8 cellular contexts compared by ENCODE assay signal in genomic region chr7:191105-192034, GRCh38. TPM values are rescaled to one million over a fixed set of nuclear protein-coding genes. Genes with fewer than 3 reads are reported as not detected.
DNase-seq lines count a peak whose midpoint lies in the region; TF ChIP-seq lines count a peak whose summit lies in the region.

No MANE protein-coding gene starts in this region.

- no peaks in the 10 kb centered on the region for H3K27me3 ChIP-seq in liver (ENCODE audit: control insufficient read depth in 4 of 4, insufficient read depth in 4 of 4, low read length in 3 of 4)

- no peak for TF ChIP-seq RAD21 in liver (IDR thresholded peaks at IDR 0.05)

- peaks cover 3 to 31% (median 21%) of the 10 kb centered on the region in 4 donors for H3K4me1 ChIP-seq in liver (ENCODE audit: control insufficient read depth in 4 of 4, insufficient read depth in 4 of 4, low read length in 3 of 4)

- H3K4me3 ChIP-seq in coronary artery (peak overlapping the region; percentile 93), liver (ENCODE audit: low read depth in 1 of 3, low read length in 3 of 3) (peak overlapping the region; percentile 15 to 89 (median 59))

- TF ChIP-seq CTCF in coronary artery (IDR thresholded peaks at IDR 0.05) (no peak), liver (IDR thresholded peaks at IDR 0.05; ENCODE audit: low read depth, low read length, missing input control) (no peak)

- H3K36me3 ChIP-seq in liver (ENCODE audit: control insufficient read depth in 4 of 4, insufficient read depth in 3 of 4, low read depth in 1 of 4, low read length in 3 of 4) = peaks cover 1 to 9% (median 4%) of the 10 kb centered on the region in 4 donors

- DNase-seq in NCI-H748 (lab: John Stamatoyannopoulos, UW; ENCODE audit: unreplicated experiment) (peak; percentile 56), NCI-H748 treated with DMSO at 0.1 percent for 48 hours (lab: John Stamatoyannopoulos, UW) (no peak), NCI-H69 (lab: John Stamatoyannopoulos, UW) (peak; percentile 37), coronary artery (ENCODE audit: low spot score) (no peak)
- no peak for DNase-seq in activated CD4-positive, CD25-positive, alpha-beta regulatory T cell (lab: John Stamatoyannopoulos, UW)
- no peak for DNase-seq in activated CD4-positive, alpha-beta T cell treated with anti-CD3 and anti-CD28 coated beads for 1 hour

- WGBS in liver = 28% methylated on average over 40 of the region's 40 CpGs

- H3K9ac ChIP-seq in liver (ENCODE audit: low read depth in 1 of 2, low read length in 2 of 2) = no peak overlapping the region

- H3K27ac ChIP-seq in coronary artery (peak overlapping the region; percentile 85 to 94), liver (ENCODE audit: low read depth in 1 of 2, low read length in 2 of 2) (no peak overlapping the region), temporal lobe (ENCODE audit: low read depth, low read length) (peak overlapping the region; percentile 55)

- no peaks in the 10 kb centered on the region for H3K9me3 ChIP-seq in liver (ENCODE audit: control insufficient read depth in 4 of 4, low read length in 3 of 4)

TF ChIP-seq in liver, 16 proteins besides CTCF, POLR2A, EP300 and RAD21:
- TF ChIP-seq JUND (IDR thresholded peaks at IDR 0.05) (no peak), NR2F2 (IDR thresholded peaks at IDR 0.05) (no peak), MAX (IDR thresholded peaks at IDR 0.05) (no peak), ATF3 (IDR thresholded peaks at IDR 0.05) (no peak), REST (IDR thresholded peaks at IDR 0.05) (no peak), SP1 (IDR thresholded peaks at IDR 0.05) (no peak), FOXA1 (IDR thresholded peaks at IDR 0.05) (no peak), FOXA2 (IDR thresholded peaks at IDR 0.05) (no peak), HNF4G (IDR thresholded peaks at IDR 0.05) (no peak), YY1 (IDR thresholded peaks at IDR 0.05) (no peak), GABPA (IDR thresholded peaks at IDR 0.05 in 1 of 2, conservative IDR thresholded peaks at IDR 0.05 in 1 of 2) (no peak), HNF4A (conservative IDR thresholded peaks at IDR 0.05) (no peak), TAF1 (conservative IDR thresholded peaks at IDR 0.05) (no peak), EGR1 (IDR thresholded peaks at IDR 0.05; ENCODE audit: low read depth in 2 of 2) (no peak), RXRA (IDR thresholded peaks at IDR 0.05) (no peak), ZBTB33 (IDR thresholded peaks at IDR 0.05) (no peak)

RNA-seq across cellular contexts. Expression of gene FAM20C, which starts 1.0 kb away (rescaled TPM):
- total RNA-seq in liver (10 to 100 TPM; 13.4 to 31.7 TPM), temporal lobe (16.2 TPM)
- polyA plus RNA-seq in liver = 10 to 100 TPM; 31.3 to 40.4 TPM

Comparison
In these comparisons a context has a peak if more than half of its experiments do, and no peak if none do; other contexts are left out.
1. DNase-seq: peak in NCI-H748 (single experiment) and NCI-H69 (single experiment); none in NCI-H748 treated with DMSO at 0.1 percent for 48 hours (single experiment), coronary artery (single experiment), activated CD4-positive, CD25-positive, alpha-beta regulatory T cell (0 of 4) and activated CD4-positive, alpha-beta T cell treated with anti-CD3 and anti-CD28 coated beads for 1 hour (single experiment).
2. H3K27ac ChIP-seq: peak in coronary artery (2 of 2) and temporal lobe (single experiment); none in liver (0 of 2).